22 cellular contexts compared by ENCODE assay signal in genomic region chr10:91345716-91346115, GRCh38.
DNase-seq lines count a peak whose midpoint lies in the region; ATAC-seq, FAIRE-seq and TF ChIP-seq lines count a peak whose summit lies in the region.
"Had no signal": no experiment of that assay in that cellular context is flagged by ENCODE, and none has a peak within 500 bp of the region (broad histone marks: within the 10 kb centered on the region; RNA-seq: fewer than 3 reads in every experiment).

No MANE protein-coding gene starts in this region.

- no peak for FAIRE-seq in bronchial epithelial cell (lab: Jason Lieb, UNC)
- FAIRE-seq: A204.1, GM12891, HTR-8/SVneo had no signal

- no peak for TF ChIP-seq POLR2A in IMR-90 (IDR thresholded peaks at IDR 0.05; ENCODE audit: low read depth, low read length)

- TF ChIP-seq RAD21 in IMR-90 (IDR thresholded peaks at IDR 0.05; ENCODE audit: low read length): no peak

- in situ Hi-C loops in IMR-90 (cut with MboI; ENCODE audit: low sequenced_read_pairs): no loop called here

- no peak overlapping the region for H3K56ac ChIP-seq in IMR-90 (ENCODE audit: extremely low read depth, insufficient read depth, low read length)

- no peak overlapping the region for H3K23ac ChIP-seq in IMR-90 (ENCODE audit: low read depth, low read length)

- H3K9me3 ChIP-seq in IMR-90 (ENCODE audit: control insufficient read depth, insufficient read depth, low read length) (no peaks in the 10 kb centered on the region), Caco-2 (no peaks in the 10 kb centered on the region)
- H3K9me3 ChIP-seq: BE2C, Peyer's patch, SJCRH30 had no signal

- dilution Hi-C loops in IMR-90 (cut with HindIII; ENCODE audit: low sequenced_read_pairs, unreplicated experiment): no loop called here

- no peak overlapping the region for H3K18ac ChIP-seq in IMR-90 (ENCODE audit: low read depth, low read length)

- H3K4ac ChIP-seq in IMR-90 (ENCODE audit: low read depth, low read length): no peak overlapping the region

- no peaks in the 10 kb centered on the region for H3K4me1 Mint-ChIP-seq in Caco-2 (ENCODE audit: low read depth, unreplicated experiment)
- H3K4me1 Mint-ChIP-seq: IgD-negative memory B cell had no signal

- intact Hi-C loops in IMR-90 (cut with micrococcal nuclease) (no loop called here), Caco-2 (cut with micrococcal nuclease; ENCODE audit: unreplicated experiment) (no loop called here)

- H2AK9ac ChIP-seq in IMR-90 (replicated peaks; ENCODE audit: low read depth, low read length, poor library complexity): no peak overlapping the region

- peaks cover 8% of the 10 kb centered on the region for H3K9me1 ChIP-seq in IMR-90 (ENCODE audit: insufficient read depth, low read length)

- no peaks in the 10 kb centered on the region for H3K27me3 ChIP-seq in IMR-90 (ENCODE audit: control insufficient read depth, insufficient read depth, low read length)
- no peaks in the 10 kb centered on the region for H3K27me3 ChIP-seq in bronchial epithelial cell (ENCODE audit: control insufficient read depth, insufficient read depth, low read length)
- no peaks in the 10 kb centered on the region for H3K27me3 ChIP-seq in Caco-2 (replicated peaks; ENCODE audit: control insufficient read depth, insufficient read depth, low read length)
- H3K27me3 ChIP-seq: BE2C, Peyer's patch, SJCRH30 had no signal

- H4K91ac ChIP-seq in IMR-90 (ENCODE audit: insufficient read depth, low read depth, low read length): no peak overlapping the region

- no peak overlapping the region for H2BK5ac ChIP-seq in IMR-90 (ENCODE audit: low read depth, low read length, poor library complexity, severe bottlenecking)

- no peak overlapping the region for H2BK15ac ChIP-seq in IMR-90 (ENCODE audit: low read depth, low read length)

- TF ChIP-seq CTCF in IMR-90 (conservative IDR thresholded peaks at IDR 0.05; ENCODE audit: low read depth, low read length) (no peak), bronchial epithelial cell (IDR thresholded peaks at IDR 0.05; ENCODE audit: insufficient read depth, low read length, severe bottlenecking) (no peak), fibroblast of the aortic adventitia (IDR thresholded peaks at IDR 0.05; ENCODE audit: insufficient read depth, low read length) (no peak), Caco-2 (IDR thresholded peaks at IDR 0.05; ENCODE audit: insufficient read depth in 1 of 2, low read depth in 1 of 2, low read length in 1 of 2, severe bottlenecking in 1 of 2, unreplicated experiment in 1 of 2) (no peak)

- WGBS in IMR-90 (ENCODE audit: extremely low coverage in 2 of 2, insufficient read length in 1 of 2), 2 experiments: no CpG with 5 or more reads among the region's 2 CpGs

- no peaks in the 10 kb centered on the region for H4K20me1 ChIP-seq in IMR-90 (ENCODE audit: insufficient read depth, low read length)

- H3K27me3 Mint-ChIP-seq in Caco-2 (ENCODE audit: insufficient read depth, unreplicated experiment): peaks cover 10% of the 10 kb centered on the region
- H3K27me3 Mint-ChIP-seq: IgD-negative memory B cell had no signal

- H3K14ac ChIP-seq in IMR-90 (replicated peaks; ENCODE audit: low read depth, low read length): no peak overlapping the region

- no peak overlapping the region for H4K8ac ChIP-seq in IMR-90 (ENCODE audit: low read depth in 2 of 2, low read length in 2 of 2)

- H3K4me3 ChIP-seq in IMR-90 (ENCODE audit: insufficient read depth, low read depth, low read length): no peak overlapping the region
- no peak overlapping the region for H3K4me3 ChIP-seq in bronchial epithelial cell (ENCODE audit: low read depth, low read length)
- H3K4me3 ChIP-seq in fibroblast of the aortic adventitia (ENCODE audit: low read depth, low read length): no peak overlapping the region
- no peak overlapping the region for H3K4me3 ChIP-seq in Caco-2 (ENCODE audit: low read depth, low read length)
- H3K4me3 ChIP-seq: Peyer's patch, SJCRH30 had no signal

- H4K5ac ChIP-seq in IMR-90 (ENCODE audit: low read depth, low read length): no peak overlapping the region

- no TSS peak for BruUV-seq in IMR-90 (replicated peaks; lab: Mats Ljungman, UMichigan)
- BruUV-seq in Caco-2 (replicated peaks; lab: Mats Ljungman, UMichigan): no TSS peak

- CTCF ChIA-PET in IMR-90 (lab: Yijun Ruan, JAX): interaction anchor here (0.6 to 2.2 kb wide), 3 partner anchors 47 to 1091 kb away, joined by 3 to 10 read pairs (median 4); no protein-coding TSS in a partner anchor
- CTCF ChIA-PET in Caco-2 (lab: Charles Lee): no interaction called here

- ATAC-seq in IMR-90 (ENCODE audit: low read depth) (no peak), HG02884 (IDR thresholded peaks at IDR 0.05; ENCODE audit: unreplicated experiment) (no peak)
- ATAC-seq: HCT116 had no signal

- H3K27ac Mint-ChIP-seq in Caco-2 (ENCODE audit: unreplicated experiment): no peak overlapping the region
- H3K27ac Mint-ChIP-seq: IgD-negative memory B cell had no signal

- POLR2A ChIA-PET in IMR-90 (lab: Charles Lee; ENCODE audit: unreplicated experiment): no interaction called here
- POLR2A ChIA-PET in Caco-2 (lab: Charles Lee): no interaction called here

- H3K27ac ChIP-seq in IMR-90 (ENCODE audit: insufficient read depth, low read length): no peak overlapping the region
- H3K27ac ChIP-seq: Peyer's patch, SJCRH30 had no signal

- no peak overlapping the region for H2BK120ac ChIP-seq in IMR-90 (ENCODE audit: low read depth, low read length)

- H3K4me1 ChIP-seq in IMR-90 (ENCODE audit: control insufficient read depth, insufficient read depth, low read length) (peaks cover 16% of the 10 kb centered on the region), Caco-2 (no peaks in the 10 kb centered on the region)
- H3K4me1 ChIP-seq: BE2C, Peyer's patch had no signal

- no peak overlapping the region for H2AFZ ChIP-seq in IMR-90 (replicated peaks; ENCODE audit: low read length, poor library complexity)

- H2AK5ac ChIP-seq in IMR-90 (ENCODE audit: low read depth, low read length): no peak overlapping the region

- no peak overlapping the region for H2BK20ac ChIP-seq in IMR-90 (ENCODE audit: low read depth, low read length)

- H3K4me3 Mint-ChIP-seq in Caco-2 (ENCODE audit: unreplicated experiment): no peak overlapping the region
- H3K4me3 Mint-ChIP-seq: IgD-negative memory B cell had no signal

- H3K36me3 ChIP-seq in IMR-90 (ENCODE audit: control insufficient read depth, insufficient read depth, low read length) (no peaks in the 10 kb centered on the region), bronchial epithelial cell (ENCODE audit: control insufficient read depth, insufficient read depth, low read length) (no peaks in the 10 kb centered on the region), Caco-2 (ENCODE audit: control insufficient read depth, insufficient read depth, low read length) (no peaks in the 10 kb centered on the region)
- H3K36me3 ChIP-seq: BE2C, Peyer's patch, SJCRH30 had no signal

- no peaks in the 10 kb centered on the region for H3K9me3 Mint-ChIP-seq in Caco-2 (ENCODE audit: unreplicated experiment)
- H3K9me3 Mint-ChIP-seq: IgD-negative memory B cell had no signal

- no peak overlapping the region for H3K9ac ChIP-seq in IMR-90 (ENCODE audit: low read depth, low read length)

- no peaks in the 10 kb centered on the region for H3K36me3 Mint-ChIP-seq in Caco-2 (ENCODE audit: insufficient read depth, unreplicated experiment)
- H3K36me3 Mint-ChIP-seq: IgD-negative memory B cell had no signal

- DNase-seq in EH (ENCODE audit: low read depth) (peak; percentile 24), IMR-90 (peak; percentile 67), bronchial epithelial cell (ENCODE audit: low read depth) (peak; percentile 41), fibroblast of the aortic adventitia (ENCODE audit: low read depth) (peak; percentile 28), glomerular visceral epithelial cell (ENCODE audit: extremely low spot score) (no peak), Caco-2 (no peak)
- DNase-seq: BE2C, DMS79, GOT3, NCI-H1417, NCI-H1694 treated with DMSO at 0.1 percent for 48 hours, NCI-H2081 treated with DMSO at 0.1 percent for 48 hours, NCI-H446, NCI-H526, Peyer's patch, SJCRH30 had no signal

- H3K79me1 ChIP-seq in IMR-90 (ENCODE audit: low read depth in 1 of 2, low read length in 2 of 2): no peaks in the 10 kb centered on the region

- H3K4me2 ChIP-seq in IMR-90 (ENCODE audit: low read depth, low read length): no peak overlapping the region

TF ChIP-seq in IMR-90, 13 proteins besides CTCF, POLR2A, EP300 and RAD21:
- no peak for TF ChIP-seq MAFK (IDR thresholded peaks at IDR 0.05; ENCODE audit: low read depth, low read length)
- TF ChIP-seq RCOR1 (IDR thresholded peaks at IDR 0.05; ENCODE audit: insufficient replicate concordance, low read length): no peak

Comparison
In these comparisons a context has a peak if more than half of its experiments do, and no peak if none do; other contexts are left out.
1. DNase-seq: peak in EH (single experiment), IMR-90 (single experiment), bronchial epithelial cell (single experiment) and fibroblast of the aortic adventitia (single experiment); none in glomerular visceral epithelial cell (single experiment) and Caco-2 (0 of 2).